In genomic region chr9:4024281-4024680, GRCh38 we compare ENCODE assay signal across 2 cellular contexts.
TF ChIP-seq lines count a peak whose summit lies in the region.

No MANE protein-coding gene starts in this region.

TF ChIP-seq in SK-N-SH, 30 proteins besides CTCF, POLR2A, EP300 and RAD21:
- TF ChIP-seq RXRA (IDR thresholded peaks at IDR 0.05; ENCODE audit: borderline replicate concordance, low read depth): no peak
- TF ChIP-seq RCOR1 (IDR thresholded peaks at IDR 0.05; ENCODE audit: low read length): no peak
- TF ChIP-seq RFX5 (IDR thresholded peaks at IDR 0.05; ENCODE audit: low read length): no peak
- no peak for TF ChIP-seq NFIC (IDR thresholded peaks at IDR 0.05; ENCODE audit: borderline replicate concordance)
- no peak for TF ChIP-seq JUND (IDR thresholded peaks at IDR 0.05)
- TF ChIP-seq CHD2 (IDR thresholded peaks at IDR 0.05; ENCODE audit: low read length, partially characterized antibody): no peak

TF ChIP-seq in SK-N-SH treated with all-trans-retinoic acid at 6 μM for 48 hours, 23 proteins besides CTCF, POLR2A, EP300 and RAD21:
- TF ChIP-seq ZNF565 (CRISPR knock-in tag; conservative IDR thresholded peaks at IDR 0.05; ENCODE audit: low read depth): no peak
- no peak for TF ChIP-seq ZNF8 (CRISPR knock-in tag; IDR thresholded peaks at IDR 0.05)
- TF ChIP-seq RARB (CRISPR knock-in tag; IDR thresholded peaks at IDR 0.05): no peak
- no peak for TF ChIP-seq SNAI2 (CRISPR knock-in tag; IDR thresholded peaks at IDR 0.05)
- TF ChIP-seq ARNTL (CRISPR knock-in tag; IDR thresholded peaks at IDR 0.05; ENCODE audit: borderline replicate concordance, low read depth): no peak
- TF ChIP-seq ISL1 (CRISPR knock-in tag; IDR thresholded peaks at IDR 0.05): no peak
- no peak for TF ChIP-seq TOX (CRISPR knock-in tag; IDR thresholded peaks at IDR 0.05; ENCODE audit: borderline replicate concordance)
- TF ChIP-seq OSR1 (CRISPR knock-in tag; IDR thresholded peaks at IDR 0.05): no peak
- no peak for TF ChIP-seq PATZ1 (CRISPR knock-in tag; IDR thresholded peaks at IDR 0.05; ENCODE audit: borderline replicate concordance)
- TF ChIP-seq, protein P1, sequence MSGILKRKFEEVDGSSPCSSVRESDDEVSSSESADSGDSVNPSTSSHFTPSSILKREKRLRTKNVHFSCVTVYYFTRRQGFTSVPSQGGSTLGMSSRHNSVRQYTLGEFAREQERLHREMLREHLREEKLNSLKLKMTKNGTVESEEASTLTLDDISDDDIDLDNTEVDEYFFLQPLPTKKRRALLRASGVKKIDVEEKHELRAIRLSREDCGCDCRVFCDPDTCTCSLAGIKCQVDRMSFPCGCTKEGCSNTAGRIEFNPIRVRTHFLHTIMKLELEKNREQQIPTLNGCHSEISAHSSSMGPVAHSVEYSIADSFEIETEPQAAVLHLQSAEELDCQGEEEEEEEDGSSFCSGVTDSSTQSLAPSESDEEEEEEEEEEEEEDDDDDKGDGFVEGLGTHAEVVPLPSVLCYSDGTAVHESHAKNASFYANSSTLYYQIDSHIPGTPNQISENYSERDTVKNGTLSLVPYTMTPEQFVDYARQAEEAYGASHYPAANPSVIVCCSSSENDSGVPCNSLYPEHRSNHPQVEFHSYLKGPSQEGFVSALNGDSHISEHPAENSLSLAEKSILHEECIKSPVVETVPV (CRISPR knock-in tag; IDR thresholded peaks at IDR 0.05): no peak
- no peak for TF ChIP-seq TSHZ2 (CRISPR knock-in tag; IDR thresholded peaks at IDR 0.05)
- no peak for TF ChIP-seq ZFP30 (CRISPR knock-in tag; IDR thresholded peaks at IDR 0.05)
- TF ChIP-seq BACH2 (CRISPR knock-in tag; IDR thresholded peaks at IDR 0.05; ENCODE audit: borderline replicate concordance): no peak
- no peak for TF ChIP-seq PPARA (CRISPR knock-in tag; IDR thresholded peaks at IDR 0.05; ENCODE audit: borderline replicate concordance)
- no peak for TF ChIP-seq ZFP3 (CRISPR knock-in tag; IDR thresholded peaks at IDR 0.05)
- no peak for TF ChIP-seq ESRRG (CRISPR knock-in tag; IDR thresholded peaks at IDR 0.05)
- TF ChIP-seq ZNF70 (CRISPR knock-in tag; IDR thresholded peaks at IDR 0.05): no peak
TF ChIP-seq in SK-N-SH treated with all-trans-retinoic acid at 6 μM for 48 hours: peak in this region for 0.
